In genomic region chr6:53348436-53349208, GRCh38 we compare ENCODE assay signal across 8 cellular contexts. TPM values are rescaled to one million over a fixed set of nuclear protein-coding genes. Genes with fewer than 3 reads are reported as not detected.
A peak's percentile ranks its signal among the peaks of the same experiment; 100 is the strongest.
DNase-seq lines count a peak whose midpoint lies in the region; ATAC-seq, FAIRE-seq and TF ChIP-seq lines count a peak whose summit lies in the region.

ELOVL5 (minus strand) TSS chr6:53348950; CDS start chr6:53295699, 53,251 bp downstream.

- H3K4me3 ChIP-seq in GM12875 (ENCODE audit: low read depth, low read length) = peak within 1 kb of the TSS; percentile 75
- H3K4me3 ChIP-seq in psoas muscle = peak within 1 kb of the TSS; percentile 89

- no peaks in the 10 kb centered on the region for H3K4me1 ChIP-seq in psoas muscle

- H3K27ac ChIP-seq in psoas muscle = peak within 1 kb of the TSS; percentile 85

- 0 to 1% (median 1%) methylated on average over 72 to 89 of the region's 89 CpGs for WGBS in psoas muscle, 3 donors

- peak; percentile 86 for ATAC-seq in HG02840 (IDR thresholded peaks at IDR 0.05; ENCODE audit: low FRiP score, unreplicated experiment)
- ATAC-seq in left cardiac atrium = peak; percentile 91 to 95
- peak; percentile 79 to 90 (median 84) for ATAC-seq in psoas muscle

- intact Hi-C loops in T-helper 1 cell treated with Interleukin-12 subunit alpha and Interleukin-12 subunit beta and Interleukin-4 antibody, amounts not matched to agents 30 ng/mL and 1 ng/mL, for 36 hours (cut with micrococcal nuclease) = loop anchor here (1.0 to 10.0 kb wide), 6 partner anchors 11 to 931 kb away; partner anchors contain the start of genes GSTA4 and TRAM2
- intact Hi-C loops in left cardiac atrium (cut with DNase I) (loop anchor here in 1 of 2 donors (5.0 kb wide), 1 partner anchor 46 kb away; no protein-coding TSS in a partner anchor), psoas muscle (cut with DNase I) (loop anchor here in 1 of 2 donors (5.0 to 10.0 kb wide), 2 partner anchors 46 to 174 kb away; no protein-coding TSS in a partner anchor)

- H3K9me3 ChIP-seq in psoas muscle = no peaks in the 10 kb centered on the region

- H3K36me3 ChIP-seq in psoas muscle (ENCODE audit: insufficient read depth in 1 of 2, low read depth in 1 of 2) = no peaks in the 10 kb centered on the region

- TF ChIP-seq CTCF in GM12875 (IDR thresholded peaks at IDR 0.05; ENCODE audit: borderline replicate concordance, insufficient read depth, low read depth, low read length) = no peak
- no peak for TF ChIP-seq CTCF in psoas muscle (IDR thresholded peaks at IDR 0.05)

- FAIRE-seq in urothelium cell line (lab: Jason Lieb, UNC) = no peak

- DNase-seq in NCI-H146 (lab: John Stamatoyannopoulos, UW) = peak; percentile 96
- DNase-seq in amniotic epithelial cell (ENCODE audit: low read depth) = peak; percentile 99
- DNase-seq in left cardiac atrium = peak; percentile 100
- DNase-seq in psoas muscle = peak; percentile 97
- DNase-seq in urothelium cell line (ENCODE audit: low spot score) = peak; percentile 95

- H3K27me3 ChIP-seq in psoas muscle (ENCODE audit: insufficient read depth in 3 of 3, low read length in 2 of 3) = peaks cover 0 to 47% (median 10%) of the 10 kb centered on the region in 3 donors

RNA-seq across cellular contexts. Expression of gene ELOVL5, which starts in this region (rescaled TPM):
- 135 and 139 TPM in 2 replicates for total RNA-seq in T-helper 1 cell treated with Interleukin-12 subunit alpha and Interleukin-12 subunit beta and Interleukin-4 antibody, amounts not matched to agents 30 ng/mL and 1 ng/mL, for 36 hours
- 100 to 1,000 TPM in 1 of 2 donors, 10 to 100 TPM in 1; 66.6 to 106 TPM for total RNA-seq in left cardiac atrium
- total RNA-seq in psoas muscle = 10 to 100 TPM in 1 of 4 donors, 1 to 10 TPM in 3; 5.7 to 14.4 (median 8.7) TPM
- 1 to 10 TPM; 4.8 to 9.2 (median 5.8) TPM for polyA plus RNA-seq in psoas muscle

Comparison
In these comparisons a context has a peak if more than half of its experiments do, and no peak if none do; other contexts are left out.
1. Peak in every context shown above with its lines: DNase-seq, ATAC-seq, H3K4me3 ChIP-seq and H3K27ac ChIP-seq.